10 cellular contexts compared by ENCODE assay signal in genomic region chr22:39148024-39148726, GRCh38. TPM values are rescaled to one million over a fixed set of nuclear protein-coding genes. Genes with fewer than 3 reads are reported as not detected.
DNase-seq lines count a peak whose midpoint lies in the region; ATAC-seq and TF ChIP-seq lines count a peak whose summit lies in the region.
"Had no signal": no experiment of that assay in that cellular context is flagged by ENCODE, and none has a peak within 500 bp of the region (broad histone marks: within the 10 kb centered on the region; RNA-seq: fewer than 3 reads in every experiment).

No MANE protein-coding gene starts in this region.

- H3K4me3 ChIP-seq in left ventricle myocardium inferior = peak overlapping the region; percentile 98
- no peak overlapping the region for H3K4me3 ChIP-seq in endocrine pancreas (ENCODE audit: control insufficient read depth, insufficient read depth, low read length)
- H3K4me3 ChIP-seq in osteoblast (ENCODE audit: insufficient read depth, low read length) = no peak overlapping the region
- peak overlapping the region in 1 of 2 donors; percentile 29 for H3K4me3 ChIP-seq in vagina
- H3K4me3 ChIP-seq: BLaER1 treated with 17β-estradiol and CSF1 and Interleukin-3, amounts not matched to agents 10 nM and 100 nM had no signal

- TF ChIP-seq CTCF in left ventricle myocardium inferior (IDR thresholded peaks at IDR 0.05; ENCODE audit: borderline replicate concordance) (no peak), osteoblast (IDR thresholded peaks at IDR 0.05; ENCODE audit: extremely low read depth, low read depth, low read length) (no peak), vagina (IDR thresholded peaks at IDR 0.05) (no peak)

- H3K36me3 ChIP-seq in left ventricle myocardium inferior (peaks cover 19% of the 10 kb centered on the region), endocrine pancreas (ENCODE audit: control insufficient read depth, insufficient read depth, low read length) (no peaks in the 10 kb centered on the region), osteoblast (ENCODE audit: insufficient read depth, low read length) (no peaks in the 10 kb centered on the region), vagina (no peaks in the 10 kb centered on the region)
- H3K36me3 ChIP-seq: BLaER1 treated with 17β-estradiol and CSF1 and Interleukin-3, amounts not matched to agents 10 nM and 100 nM had no signal

- H3K79me2 ChIP-seq in osteoblast (ENCODE audit: insufficient read depth, low read length) = no peaks in the 10 kb centered on the region

- H3K9me3 ChIP-seq in left ventricle myocardium inferior (replicated peaks) (no peaks in the 10 kb centered on the region), endocrine pancreas (ENCODE audit: control insufficient read depth, low read length) (no peaks in the 10 kb centered on the region), osteoblast (ENCODE audit: low read depth, low read length) (no peaks in the 10 kb centered on the region), vagina (no peaks in the 10 kb centered on the region)
- H3K9me3 ChIP-seq: BLaER1 treated with 17β-estradiol and CSF1 and Interleukin-3, amounts not matched to agents 10 nM and 100 nM had no signal

- intact Hi-C loops in left ventricle myocardium inferior (cut with micrococcal nuclease) (no loop called here), left cardiac atrium (cut with DNase I) (no loop called here), vagina (cut with DNase I) (no loop called here), sciatic nerve (cut with DNase I) (no loop called here)

- DNase-seq in left ventricle myocardium inferior (no peak), left cardiac atrium (no peak), osteoblast (ENCODE audit: insufficient read length, low spot score, missing footprints) (peak; percentile 50), vagina (ENCODE audit: extremely low spot score in 2 of 2) (peak in 1 of 2 donors; percentile 87), retina (no peak), sciatic nerve (ENCODE audit: low spot score) (no peak)
- DNase-seq: NCI-H526 had no signal

- H2AFZ ChIP-seq in osteoblast (ENCODE audit: low read length) = no peak overlapping the region

- H3K27ac ChIP-seq in left ventricle myocardium inferior (replicated peaks) (peak overlapping the region; percentile 97), osteoblast (ENCODE audit: low read depth, low read length) (no peak overlapping the region), vagina (peak overlapping the region; percentile 99)
- H3K27ac ChIP-seq: BLaER1 treated with 17β-estradiol and CSF1 and Interleukin-3, amounts not matched to agents 10 nM and 100 nM had no signal

- H3K27me3 ChIP-seq in left ventricle myocardium inferior (ENCODE audit: low read depth) (no peaks in the 10 kb centered on the region), endocrine pancreas (ENCODE audit: control insufficient read depth, insufficient read depth, low read length) (no peaks in the 10 kb centered on the region), osteoblast (ENCODE audit: insufficient read depth, low read length) (peaks cover 3% of the 10 kb centered on the region), vagina (no peaks in the 10 kb centered on the region)

- peak overlapping the region; percentile 7 for H3K9ac ChIP-seq in endocrine pancreas (ENCODE audit: control insufficient read depth, insufficient read depth, low read length)

- ATAC-seq in left cardiac atrium (no peak), GM18870 (IDR thresholded peaks at IDR 0.05; ENCODE audit: unreplicated experiment) (no peak), sciatic nerve (no peak)

- H3K4me1 ChIP-seq in left ventricle myocardium inferior (peaks cover 92% of the 10 kb centered on the region), endocrine pancreas (ENCODE audit: control insufficient read depth, insufficient read depth, low read length) (no peaks in the 10 kb centered on the region), osteoblast (ENCODE audit: insufficient read depth, low read length) (peaks cover 23% of the 10 kb centered on the region), vagina (peaks cover 81% of the 10 kb centered on the region)

- peaks cover 4% of the 10 kb centered on the region for H4K20me1 ChIP-seq in osteoblast (ENCODE audit: insufficient read depth, low read length)

- H3K4me2 ChIP-seq in osteoblast (ENCODE audit: insufficient read depth, low read length) = no peak overlapping the region
- H3K4me2 ChIP-seq: BLaER1 treated with 17β-estradiol and CSF1 and Interleukin-3, amounts not matched to agents 10 nM and 100 nM had no signal

- TF ChIP-seq POLR2A in vagina (IDR thresholded peaks at IDR 0.05) = no peak

RNA-seq across cellular contexts. Expression of gene CBX7, which starts 4.3 kb away (rescaled TPM):
- total RNA-seq in left ventricle myocardium inferior = 85.4 TPM
- 10 to 100 TPM; 54.5 to 63.7 TPM for total RNA-seq in left cardiac atrium
- total RNA-seq in osteoblast = 12.7 and 14.5 TPM in 2 replicates
- total RNA-seq in vagina = 98.0 TPM
- total RNA-seq in sciatic nerve = 115 TPM

RNA-seq across cellular contexts. Expression of gene APOBEC3H, which starts 51.1 kb away (rescaled TPM):
- total RNA-seq in left ventricle myocardium inferior = 0.41 TPM
- total RNA-seq in left cardiac atrium = under 1 TPM in 1 of 2 donors, not detected in 1; 0.35 TPM
- total RNA-seq in osteoblast = not detected in 2 replicates
- not detected for total RNA-seq in vagina
- 1.1 TPM for total RNA-seq in sciatic nerve
